Comparison of ENCODE assay signal across 7 cellular contexts in genomic region chr4:78252773-78253172, GRCh38.
DNase-seq lines count a peak whose midpoint lies in the region; ATAC-seq and TF ChIP-seq lines count a peak whose summit lies in the region.
"Not testable (repeated sequence)": the region's sequence is repeated elsewhere in the genome, so short reads cannot be mapped to it uniquely, and the experiment has no call there.

No MANE protein-coding gene starts in this region.

- TF ChIP-seq CTCF in GM23338 (conservative IDR thresholded peaks at IDR 0.05; ENCODE audit: low read depth in 2 of 2); endodermal cell (conservative IDR thresholded peaks at IDR 0.05); type B pancreatic cell (conservative IDR thresholded peaks at IDR 0.05): not testable (repeated sequence)

- H3K4me1 ChIP-seq in GM23338 (ENCODE audit: insufficient read depth) = peaks cover 27% of the 10 kb centered on the region
- not testable (repeated sequence) for H3K4me1 ChIP-seq in endodermal cell (ENCODE audit: control insufficient read depth, insufficient read depth, low read length); mesendoderm (ENCODE audit: control insufficient read depth, low read depth, low read length)
- H3K4me1 ChIP-seq in iPS-18a (ENCODE audit: control insufficient read depth, low read depth, low read length) = peaks cover 26% of the 10 kb centered on the region

- DNase-seq in GM23338 (ENCODE audit: low spot score) (peak; percentile 81), LHCN-M2 (ENCODE audit: low read depth) (peak; percentile 1), endodermal cell (peak; percentile 68), iPS DF 19.7 (ENCODE audit: low read depth, low spot score) (peak; percentile 86), mesendoderm (peak; percentile 52)
- DNase-seq in type B pancreatic cell (ENCODE audit: extremely low spot score, unreplicated experiment) = not testable (repeated sequence)

- not testable (repeated sequence) for H3K23ac ChIP-seq in mesendoderm (ENCODE audit: low read length)

- peaks cover 46% of the 10 kb centered on the region for H3K9me3 ChIP-seq in endodermal cell (ENCODE audit: control insufficient read depth, low read length)
- not testable (repeated sequence) for H3K9me3 ChIP-seq in iPS-18a (ENCODE audit: control insufficient read depth, low read depth, low read length)

- H2BK15ac ChIP-seq in mesendoderm (replicated peaks; ENCODE audit: low read depth) = not testable (repeated sequence)

- peak overlapping the region; percentile 33 for H3K27ac Mint-ChIP-seq in GM23338
- not testable (repeated sequence) for H3K27ac Mint-ChIP-seq in endodermal cell
- H3K27ac Mint-ChIP-seq in type B pancreatic cell = peak overlapping the region; percentile 30

- not testable (repeated sequence) for H4K5ac ChIP-seq in mesendoderm (ENCODE audit: low read length)

- H3K27me3 Mint-ChIP-seq in GM23338 (ENCODE audit: insufficient read depth, low read depth, poor library complexity); endodermal cell (ENCODE audit: insufficient read depth); type B pancreatic cell: not testable (repeated sequence)

- H4K20me1 ChIP-seq in GM23338 (replicated peaks; ENCODE audit: insufficient read depth) = not testable (repeated sequence)

- H3K79me1 ChIP-seq in mesendoderm (ENCODE audit: low read length) = not testable (repeated sequence)

- H3K4me3 Mint-ChIP-seq in GM23338 = peak overlapping the region; percentile 37
- H3K4me3 Mint-ChIP-seq in endodermal cell, type B pancreatic cell: not testable (repeated sequence)

- not testable (repeated sequence) for H3K27me3 ChIP-seq in GM23338 (ENCODE audit: insufficient read depth); endodermal cell (ENCODE audit: control insufficient read depth, insufficient read depth, low read length, poor library complexity, severe bottlenecking); iPS-18a (ENCODE audit: control insufficient read depth, insufficient read depth, low read length); mesendoderm (ENCODE audit: insufficient read depth, low read length, poor library complexity)

- H2AFZ ChIP-seq in GM23338 = not testable (repeated sequence)

- not testable (repeated sequence) for H2BK5ac ChIP-seq in mesendoderm (ENCODE audit: low read length)

- peaks cover 15% of the 10 kb centered on the region; the same call in 2 of the 3 replicates for H3K9me3 Mint-ChIP-seq in GM23338
- H3K9me3 Mint-ChIP-seq in endodermal cell = peaks cover 35% of the 10 kb centered on the region
- H3K9me3 Mint-ChIP-seq in type B pancreatic cell = not testable (repeated sequence)

- H3K27ac ChIP-seq in GM23338 (ENCODE audit: low read depth) (peak overlapping the region; percentile 76; the same call in 1 of the 2 replicates), iPS-18a (ENCODE audit: low read length) (peak overlapping the region; percentile 72)
- not testable (repeated sequence) for H3K27ac ChIP-seq in endodermal cell (ENCODE audit: low read depth, low read length); mesendoderm (ENCODE audit: low read depth, low read length)

- not testable (repeated sequence) for H3K9ac ChIP-seq in endodermal cell (ENCODE audit: extremely low read depth, low read length, poor library complexity, severe bottlenecking); mesendoderm (ENCODE audit: low read length)
- H3K9ac ChIP-seq in iPS-18a (ENCODE audit: low read length) = peak overlapping the region; percentile 25

- not testable (repeated sequence) for H3K36me3 ChIP-seq in GM23338 (ENCODE audit: insufficient read depth); mesendoderm (ENCODE audit: control insufficient read depth, insufficient read depth, low read length)
- H3K36me3 ChIP-seq in endodermal cell (ENCODE audit: control insufficient read depth, insufficient read depth, low read length) (peaks cover 68% of the 10 kb centered on the region), iPS-18a (ENCODE audit: control insufficient read depth, low read depth, low read length) (peaks cover 32% of the 10 kb centered on the region)

- not testable (repeated sequence) for H3F3A ChIP-seq in GM23338 (replicated peaks; ENCODE audit: low read depth)

- WGBS in endodermal cell (ENCODE audit: insufficient coverage in 1 of 2, insufficient read length in 1 of 2), 2 experiments = 90 to 94% methylated on average over 6 to 8 of the region's 8 CpGs
- WGBS in mesendoderm (ENCODE audit: extremely low coverage, insufficient coverage, low lambda C conversion rate) = no CpG with 5 or more reads among the region's 8 CpGs

- not testable (repeated sequence) for H2AK5ac ChIP-seq in mesendoderm (ENCODE audit: low read length)

- H3K9me2 ChIP-seq in GM23338 (ENCODE audit: insufficient read depth) = not testable (repeated sequence)

- H3K4me1 Mint-ChIP-seq in GM23338 = peaks cover 37% of the 10 kb centered on the region
- H3K4me1 Mint-ChIP-seq in endodermal cell; type B pancreatic cell (ENCODE audit: unreplicated experiment): not testable (repeated sequence)

- not testable (repeated sequence) for H4K8ac ChIP-seq in mesendoderm (ENCODE audit: low read depth, low read length)

- H3K36me3 Mint-ChIP-seq in GM23338 (ENCODE audit: low read depth) (peaks cover 65% of the 10 kb centered on the region), endodermal cell (ENCODE audit: low read depth) (peaks cover 67% of the 10 kb centered on the region), type B pancreatic cell (peaks cover 32% of the 10 kb centered on the region)

- not testable (repeated sequence) for H3K56ac ChIP-seq in mesendoderm (ENCODE audit: low read length)

- H3K4me2 ChIP-seq in GM23338 = peak overlapping the region; percentile 56
- not testable (repeated sequence) for H3K4me2 ChIP-seq in mesendoderm (ENCODE audit: low read length)

- not testable (repeated sequence) for H3K4ac ChIP-seq in mesendoderm (ENCODE audit: low read depth, low read length)

- H2BK120ac ChIP-seq in mesendoderm (ENCODE audit: low read depth, low read length) = not testable (repeated sequence)

- not testable (repeated sequence) for H3K18ac ChIP-seq in mesendoderm (ENCODE audit: low read length)

- peaks cover 12% of the 10 kb centered on the region; the same call in 1 of the 2 replicates for H3K79me2 ChIP-seq in GM23338 (replicated peaks; ENCODE audit: insufficient read depth)
- H3K79me2 ChIP-seq in mesendoderm (ENCODE audit: control insufficient read depth, insufficient read depth, low read length) = not testable (repeated sequence)

- ATAC-seq in GM23338 = peak; percentile 60

- H3K4me3 ChIP-seq in GM23338 (peak overlapping the region; percentile 31), endodermal cell (ENCODE audit: low read length) (peak overlapping the region; percentile 63), iPS-18a (ENCODE audit: low read length) (peak overlapping the region; percentile 19)
- H3K4me3 ChIP-seq in mesendoderm (ENCODE audit: low read length) = not testable (repeated sequence)

TF ChIP-seq in GM23338, 12 proteins besides CTCF, POLR2A, EP300 and RAD21:
- TF ChIP-seq NANOG (IDR thresholded peaks at IDR 0.05; ENCODE audit: borderline replicate concordance) = 0 out of 2 replicates have a peak, but pooled peaks have one; percentile 35
TF ChIP-seq in GM23338: peak in this region for 1; not testable (repeated sequence) for 11.
